In genomic region chr13:80598189-80598588, GRCh38 we compare ENCODE assay signal across 21 cellular contexts.
"Had no signal": no experiment of that assay in that cellular context is flagged by ENCODE, and none has a peak within 500 bp of the region (broad histone marks: within the 10 kb centered on the region; RNA-seq: fewer than 3 reads in every experiment).

No MANE protein-coding gene starts in this region.

- H3K27ac ChIP-seq: KMS-11, RWPE1, SK-N-MC had no signal

- H3K4me3 ChIP-seq: SK-N-MC had no signal

- ATAC-seq: HepG2, Panc1, PC-3 had no signal

- H3K9ac ChIP-seq: KMS-11 had no signal

- H3K4me2 ChIP-seq: KMS-11 had no signal

- DNase-seq: IMR-90, Kasumi-1, MV-4-11, NCI-H1048, NCI-H1105, NCI-H1417, NCI-H1436 treated with DMSO at 0.1 percent for 48 hours, NCI-H1694, NCI-H187 treated with DMSO at 0.1 percent for 48 hours, NCI-H2029 treated with DMSO at 0.1 percent for 48 hours, NCI-H2227 treated with DMSO at 0.1 percent for 48 hours, NCI-H524, NCI-H69, NCI-H774, PC-3, SHP77 had no signal

- FAIRE-seq: HepG2 had no signal
